ENCODE assay signal across 7 cellular contexts in the genomic region with DNA sequence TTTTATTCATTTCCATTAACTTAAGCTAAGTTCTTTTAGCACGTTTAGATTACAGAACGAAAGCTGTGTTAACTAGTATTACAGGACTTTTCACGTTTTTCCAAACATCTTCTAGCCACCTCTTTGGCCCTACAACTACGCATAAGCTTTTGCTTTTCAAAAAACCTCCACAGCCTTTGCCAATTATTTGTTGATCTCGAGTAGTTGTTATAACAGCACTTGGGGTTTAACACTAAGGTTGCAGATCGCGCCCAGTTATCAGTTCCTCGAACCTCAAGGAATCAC. TPM values are rescaled to one million over a fixed set of nuclear protein-coding genes. Genes with fewer than 3 reads are reported as not detected.
DNase-seq lines count a peak whose midpoint lies in the region; ATAC-seq and TF ChIP-seq lines count a peak whose summit lies in the region.

No MANE protein-coding gene starts in this region.

- POLR2A ChIA-PET in HEK293T (lab: Yijun Ruan, JAX) = interaction anchor here (0.6 to 2.4 kb wide), 28 partner anchors 9 to 404 kb away, joined by 3 to 33 read pairs (median 5); partner anchors contain the start of genes DCAF4, NUMB, PSEN1 and ZFYVE1

- TF ChIP-seq POLR2A in lower leg skin (IDR thresholded peaks at IDR 0.05) (no peak), transverse colon (IDR thresholded peaks at IDR 0.05) (no peak)

- H3K9ac ChIP-seq in HUES64 (ENCODE audit: low read depth, low read length) = peak overlapping the region; percentile 96

- H3K27me3 ChIP-seq in HUES64 (ENCODE audit: insufficient read depth, low read length) = no peaks in the 10 kb centered on the region
- no peaks in the 10 kb centered on the region for H3K27me3 ChIP-seq in transverse colon

- intact Hi-C loops in lower leg skin (cut with DNase I; ENCODE audit: low total_unique reads) = no loop called here
- intact Hi-C loops in transverse colon (cut with DNase I; ENCODE audit: low total_unique reads) = no loop called here

- in situ Hi-C loops in transverse colon (cut with MboI; ENCODE audit: low pct_ligation_motif_present in 1 of 4, low pct_unique_long_range_greater_than_20kb in 1 of 4, low sequenced_read_pairs in 3 of 4) = no loop called here

- TF ChIP-seq CTCF in cardiac fibroblast (IDR thresholded peaks at IDR 0.05; ENCODE audit: low read depth, low read length) (no peak), lower leg skin (IDR thresholded peaks at IDR 0.05) (no peak), transverse colon (IDR thresholded peaks at IDR 0.05) (no peak)

- TF ChIP-seq EP300 in transverse colon (IDR thresholded peaks at IDR 0.05; ENCODE audit: low read depth) = no peak

- CTCF ChIA-PET in HEK293T (lab: Yijun Ruan, JAX) = interaction anchor here (0.6 kb wide), 1 partner anchor 153 kb away, joined by 3 read pairs; no protein-coding TSS in a partner anchor

- H3K4me3 ChIP-seq in HUES64 (ENCODE audit: low read length) (peak overlapping the region; percentile 83), cardiac fibroblast (replicated peaks in 1 of 2; ENCODE audit: low read depth in 2 of 2, low read length in 2 of 2) (peak overlapping the region; percentile 51 to 96), lower leg skin (ENCODE audit: low read depth, poor library complexity, severe bottlenecking) (peak overlapping the region; percentile 13), transverse colon (peak overlapping the region; percentile 19 to 90 (median 71))

- H3K36me3 ChIP-seq in HUES64 (ENCODE audit: insufficient read depth, low read length) (peaks cover 20% of the 10 kb centered on the region; the same call in 1 of the 2 replicates), transverse colon (no peaks in the 10 kb centered on the region)

- WGBS in HUES64 = 7% methylated on average over 8 of the region's 8 CpGs
- 4% methylated on average over 8 of the region's 8 CpGs for WGBS in lower leg skin, 2 donors
- WGBS in transverse colon (ENCODE audit: low coverage in 1 of 2), 2 donors = 4 to 7% methylated on average over 8 of the region's 8 CpGs

- H3K9me3 ChIP-seq in HUES64 (ENCODE audit: insufficient read depth, low read depth, low read length) (no peaks in the 10 kb centered on the region), transverse colon (no peaks in the 10 kb centered on the region)

- peak overlapping the region; percentile 96 for H3K27ac ChIP-seq in HUES64 (ENCODE audit: low read depth, low read length)
- peak overlapping the region; percentile 94 to 96 (median 96) for H3K27ac ChIP-seq in transverse colon

- peaks cover 16% of the 10 kb centered on the region for H3K4me1 ChIP-seq in HUES64 (ENCODE audit: insufficient read depth, low read length)
- H3K4me1 ChIP-seq in transverse colon = peaks cover 0 to 40% (median 17%) of the 10 kb centered on the region in 4 donors

- DNase-seq in cardiac fibroblast (ENCODE audit: low read depth in 2 of 2) (no peak), lower leg skin (ENCODE audit: low spot score in 2 of 2) (no peak), transverse colon (no peak), HEK293T (ENCODE audit: extremely low spot score) (no peak), NCI-H82 treated with DMSO at 0.1 percent for 48 hours (lab: John Stamatoyannopoulos, UW; ENCODE audit: unreplicated experiment) (no peak)

- ATAC-seq in HG02610 (IDR thresholded peaks at IDR 0.05; ENCODE audit: unreplicated experiment) = no peak

TF ChIP-seq in HEK293T, 16 proteins besides CTCF, POLR2A, EP300 and RAD21:
- TF ChIP-seq FOXA1 (IDR thresholded peaks at IDR 0.05) (no peak), CTBP1 (IDR thresholded peaks at IDR 0.05; ENCODE audit: borderline replicate concordance) (no peak), FOXK2 (IDR thresholded peaks at IDR 0.05) (no peak), SP1 (IDR thresholded peaks at IDR 0.05) (no peak), TARDBP (IDR thresholded peaks at IDR 0.05) (no peak), ARNT (IDR thresholded peaks at IDR 0.05) (no peak), SUZ12 (IDR thresholded peaks at IDR 0.05) (no peak), ELF4 (IDR thresholded peaks at IDR 0.05) (no peak), FOXM1 (IDR thresholded peaks at IDR 0.05; ENCODE audit: borderline replicate concordance) (no peak), HDGF (IDR thresholded peaks at IDR 0.05; ENCODE audit: borderline replicate concordance) (no peak), BHLHE40 (IDR thresholded peaks at IDR 0.05; ENCODE audit: borderline replicate concordance) (no peak), NFRKB (IDR thresholded peaks at IDR 0.05) (no peak), L3MBTL2 (conservative IDR thresholded peaks at IDR 0.05) (no peak), ZNF384 (IDR thresholded peaks at IDR 0.05) (no peak), PKNOX1 (IDR thresholded peaks at IDR 0.05) (no peak), LEF1 (IDR thresholded peaks at IDR 0.05; ENCODE audit: borderline replicate concordance) (no peak)

RNA-seq across cellular contexts. Expression of gene RBM25, which starts 0.5 kb away (rescaled TPM):
- polyA plus RNA-seq in HUES64 (2013, experiment 1 of 2) = 82.6 TPM
- 78.4 TPM for polyA plus RNA-seq in HUES64 (2013, experiment 2 of 2)
- total RNA-seq in lower leg skin (10 to 100 TPM; 29.1 to 50.4 (median 34.4) TPM), transverse colon (100 to 1,000 TPM in 1 of 4 donors, 10 to 100 TPM in 3; 53.1 to 157 (median 96.4) TPM)

RNA-seq across cellular contexts. Expression of gene ZFYVE1, which starts 31.0 kb away (rescaled TPM):
- polyA plus RNA-seq in HUES64 (2013, experiment 1 of 2) = 7.5 TPM
- polyA plus RNA-seq in HUES64 (2013, experiment 2 of 2) = 8.1 TPM
- 10 to 100 TPM; 16.4 to 32.3 (median 23.2) TPM for total RNA-seq in lower leg skin
- 10 to 100 TPM in 3 of 4 donors, 1 to 10 TPM in 1; 7.1 to 21.7 (median 17.5) TPM for total RNA-seq in transverse colon

Comparison
In these comparisons a context has a peak if more than half of its experiments do, and no peak if none do; other contexts are left out.
1. H3K4me3 ChIP-seq: peak in every context shown above with its lines; median percentile 83 in HUES64; 74 in cardiac fibroblast; 71 in transverse colon; 13 in lower leg skin.